In genomic region chr1:202349263-202349928, GRCh38 we compare ENCODE assay signal across 8 cellular contexts. TPM values are rescaled to one million over a fixed set of nuclear protein-coding genes. Genes with fewer than 3 reads are reported as not detected.
DNase-seq lines count a peak whose midpoint lies in the region; ATAC-seq, FAIRE-seq and TF ChIP-seq lines count a peak whose summit lies in the region.

No MANE protein-coding gene starts in this region.

- TF ChIP-seq CTCF in BJ (IDR thresholded peaks at IDR 0.05; ENCODE audit: insufficient read depth, low read depth, low read length) (no peak), bronchial epithelial cell (IDR thresholded peaks at IDR 0.05; ENCODE audit: insufficient read depth, low read length, severe bottlenecking) (no peak), kidney epithelial cell (IDR thresholded peaks at IDR 0.05; ENCODE audit: insufficient read depth, low read length, poor library complexity, severe bottlenecking) (no peak)

- DNase-seq in BJ (ENCODE audit: low read depth) (no peak), H7 (peak; percentile 37), OCI-M1 (lab: John Stamatoyannopoulos, UW) (peak; percentile 76), bronchial epithelial cell (ENCODE audit: low read depth) (peak; percentile 27), kidney epithelial cell (ENCODE audit: low read depth) (no peak), NCI-H526 treated with DMSO at 0.1 percent for 48 hours (lab: John Stamatoyannopoulos, UW) (no peak), NCI-H1092 (lab: John Stamatoyannopoulos, UW) (no peak)
- peak; percentile 14 for DNase-seq in stimulated activated naive CD8-positive, alpha-beta T cell treated with anti-CD3 and anti-CD28 coated beads, Interleukin-15, Interleukin-2, amounts not matched to agents 100 U/mL and 50 U/mL, for 24 hours

- POLR2A ChIA-PET in BJ (lab: Charles Lee) = no interaction called here

- no peaks in the 10 kb centered on the region for H3K27me3 ChIP-seq in BJ (ENCODE audit: control insufficient read depth, insufficient read depth, low read length)
- H3K27me3 ChIP-seq in H7 (ENCODE audit: control insufficient read depth, insufficient read depth, low read length) = no peaks in the 10 kb centered on the region
- no peaks in the 10 kb centered on the region for H3K27me3 ChIP-seq in bronchial epithelial cell (ENCODE audit: control insufficient read depth, insufficient read depth, low read length)
- H3K27me3 ChIP-seq in kidney epithelial cell (ENCODE audit: control insufficient read depth, insufficient read depth, low read length) = no peaks in the 10 kb centered on the region

- H3K4me3 ChIP-seq in BJ (ENCODE audit: low read depth, low read length) (peak overlapping the region; percentile 72), H7 (ENCODE audit: insufficient read depth, low read depth, low read length) (peak overlapping the region; percentile 95), bronchial epithelial cell (ENCODE audit: low read depth, low read length) (peak overlapping the region; percentile 64), kidney epithelial cell (ENCODE audit: low read depth, low read length) (peak overlapping the region; percentile 74)

- CTCF ChIA-PET in BJ (lab: Yijun Ruan, JAX) = interaction anchor here (1.0 to 1.4 kb wide), 2 partner anchors 36 to 115 kb away, joined by 3 to 4 read pairs; no protein-coding TSS in a partner anchor

- no peak for FAIRE-seq in bronchial epithelial cell (lab: Jason Lieb, UNC)

- ATAC-seq in stimulated activated naive CD8-positive, alpha-beta T cell treated with anti-CD3 and anti-CD28 coated beads, Interleukin-15, Interleukin-2, amounts not matched to agents 100 U/mL and 50 U/mL, for 24 hours = no peak

- H3K36me3 ChIP-seq in BJ (ENCODE audit: control insufficient read depth, insufficient read depth, low read length) = no peaks in the 10 kb centered on the region
- no peaks in the 10 kb centered on the region for H3K36me3 ChIP-seq in H7 (replicated peaks; ENCODE audit: control insufficient read depth, insufficient read depth, low read length)
- no peaks in the 10 kb centered on the region for H3K36me3 ChIP-seq in bronchial epithelial cell (ENCODE audit: control insufficient read depth, insufficient read depth, low read length)
- no peaks in the 10 kb centered on the region for H3K36me3 ChIP-seq in kidney epithelial cell (ENCODE audit: control insufficient read depth, insufficient read depth, low read length)

RNA-seq across cellular contexts. Expression of gene PPP1R12B, which starts 0.9 kb away (rescaled TPM):
- polyA plus RNA-seq in BJ (2011; rRNA removed) = 9.4 and 10.8 TPM in 2 replicates
- 40.3 and 48.6 TPM in 2 replicates for polyA minus RNA-seq in BJ (2011; rRNA and poly(A)+ RNA removed)
- 4.5 and 14.5 TPM in 2 replicates for total RNA-seq in H7 (2014; rRNA removed; shearing (Covaris generic))
- total RNA-seq in bronchial epithelial cell (8.7 and 16.4 TPM in 2 replicates), kidney epithelial cell (6.6 and 6.8 TPM in 2 replicates)

RNA-seq across cellular contexts. Expression of gene UBE2T, which starts 7.7 kb away (rescaled TPM):
- 50.4 and 64.6 TPM in 2 replicates for polyA plus RNA-seq in BJ (2011; rRNA removed)
- polyA minus RNA-seq in BJ (2011; rRNA and poly(A)+ RNA removed) = 13.1 and 17.1 TPM in 2 replicates
- total RNA-seq in H7 (2014; rRNA removed; shearing (Covaris generic)) = 159 and 161 TPM in 2 replicates
- total RNA-seq in bronchial epithelial cell (1.9 and 4.7 TPM in 2 replicates), kidney epithelial cell (11.7 and 19.5 TPM in 2 replicates)

Comparison
In these comparisons a context has a peak if more than half of its experiments do, and no peak if none do; other contexts are left out.
1. DNase-seq: peak in H7 (single experiment), OCI-M1 (single experiment), bronchial epithelial cell (single experiment) and stimulated activated naive CD8-positive, alpha-beta T cell treated with anti-CD3 and anti-CD28 coated beads, Interleukin-15, Interleukin-2, amounts not matched to agents 100 U/mL and 50 U/mL, for 24 hours (single experiment); none in BJ (single experiment), kidney epithelial cell (single experiment), NCI-H526 treated with DMSO at 0.1 percent for 48 hours (single experiment) and NCI-H1092 (single experiment).
2. Peak in every context shown above with its lines, with median percentiles within 50 percentile points of each other: H3K4me3 ChIP-seq.